ENCODE assay signal across 23 cellular contexts in genomic region chr11:26944866-26945664, GRCh38. TPM values are rescaled to one million over a fixed set of nuclear protein-coding genes. Genes with fewer than 3 reads are reported as not detected.
DNase-seq lines count a peak whose midpoint lies in the region; ATAC-seq and TF ChIP-seq lines count a peak whose summit lies in the region.
"Had no signal": no experiment of that assay in that cellular context is flagged by ENCODE, and none has a peak within 500 bp of the region (broad histone marks: within the 10 kb centered on the region; RNA-seq: fewer than 3 reads in every experiment).

No MANE protein-coding gene starts in this region.

- no peak for TF ChIP-seq CTCF in BJ (IDR thresholded peaks at IDR 0.05; ENCODE audit: insufficient read depth, low read depth, low read length)
- no peak for TF ChIP-seq CTCF in choroid plexus epithelial cell (conservative IDR thresholded peaks at IDR 0.05; ENCODE audit: low read depth, low read length)

- no peak overlapping the region for H3K4me3 ChIP-seq in BJ (ENCODE audit: low read depth, low read length)
- no peak overlapping the region for H3K4me3 ChIP-seq in choroid plexus epithelial cell (ENCODE audit: low read depth, low read length)
- no peak overlapping the region for H3K4me3 ChIP-seq in skeletal muscle cell (ENCODE audit: low read depth, low read length)
- H3K4me3 ChIP-seq: Peyer's patch, right lobe of liver had no signal

- H3K27me3 ChIP-seq in BJ (ENCODE audit: control insufficient read depth, insufficient read depth, low read length), result 0 out of 2 replicates have a peak, but pooled peaks cover 1% of the 10 kb centered on the region
- H3K27me3 ChIP-seq: foreskin keratinocyte, Peyer's patch, right lobe of liver had no signal

- POLR2A ChIA-PET in BJ (lab: Charles Lee), result no interaction called here

- H3K36me3 ChIP-seq in BJ (ENCODE audit: control insufficient read depth, insufficient read depth, low read length), result no peaks in the 10 kb centered on the region
- H3K36me3 ChIP-seq: Peyer's patch, right lobe of liver had no signal

- no peak for ATAC-seq in HG03520 (IDR thresholded peaks at IDR 0.05; ENCODE audit: unreplicated experiment)
- ATAC-seq: activated T-cell treated with anti-CD3 and anti-CD28 coated beads, Interleukin-2, amount 50 U/mL, for 72 hours; CD8-positive, alpha-beta T cell; natural killer cell; stimulated activated effector memory CD8-positive, alpha-beta T cell treated with anti-CD3 and anti-CD28 coated beads, Interleukin-12 subunit alpha, Interleukin-12 subunit beta, amount 100 ng/mL, for 72 hours had no signal

- DNase-seq in BJ (ENCODE audit: low read depth) (peak; percentile 81), NCI-H446 treated with DMSO at 0.1 percent for 48 hours (lab: John Stamatoyannopoulos, UW) (peak; percentile 41), choroid plexus epithelial cell (ENCODE audit: low read depth) (peak; percentile 40), skeletal muscle cell (ENCODE audit: low read depth) (peak; percentile 41), globus pallidus (ENCODE audit: low spot score) (no peak), ecto neural progenitor cell (ENCODE audit: low spot score) (no peak)
- DNase-seq in stimulated activated CD4-positive, alpha-beta T cell treated with anti-CD3 and anti-CD28 coated beads, Interleukin-4, amount 100 ng/mL, for 1 hour, result no peak
- DNase-seq: activated CD4-positive, CD25-positive, alpha-beta regulatory T cell; activated naive CD4-positive, alpha-beta T cell treated with anti-CD3 and anti-CD28 coated beads, Interleukin-2, amount 50 U/mL, for 16 hours; activated T-cell treated with anti-CD3 and anti-CD28 coated beads, Interleukin-2, amount 50 U/mL, for 72 hours; aorta; CD8-positive, alpha-beta T cell; foreskin keratinocyte; Kasumi-1; kidney glomerular epithelial cell; natural killer cell; NCI-H1092 treated with DMSO at 0.1 percent for 48 hours; NCI-H2081 treated with DMSO at 0.1 percent for 48 hours; NK-92 treated with Interleukin-12 subunit alpha and Interleukin-12 subunit beta, amount 100 ng/mL, for 24 hours; Peyer's patch; right lobe of liver had no signal

- CTCF ChIA-PET in BJ (lab: Yijun Ruan, JAX), result interaction anchor here (0.9 to 1.2 kb wide), 4 partner anchors 8 to 189 kb away, joined by 3 to 7 read pairs (median 3); no protein-coding TSS in a partner anchor

RNA-seq across cellular contexts. Expression of gene FIBIN, which starts 48.8 kb away (rescaled TPM):
- polyA plus RNA-seq in BJ (2011; rRNA removed), result 24.7 and 29.0 TPM in 2 replicates
- 8.0 and 13.8 TPM in 2 replicates for polyA minus RNA-seq in BJ (2011; rRNA and poly(A)+ RNA removed)

Comparison
In these comparisons a context has a peak if more than half of its experiments do, and no peak if none do; other contexts are left out.
1. DNase-seq: peak in BJ (single experiment), NCI-H446 treated with DMSO at 0.1 percent for 48 hours (single experiment), choroid plexus epithelial cell (single experiment) and skeletal muscle cell (single experiment); none in stimulated activated CD4-positive, alpha-beta T cell treated with anti-CD3 and anti-CD28 coated beads, Interleukin-4, amount 100 ng/mL, for 1 hour (single experiment), globus pallidus (single experiment) and ecto neural progenitor cell (single experiment).